ENCODE assay signal across 22 cellular contexts in the genomic region with DNA sequence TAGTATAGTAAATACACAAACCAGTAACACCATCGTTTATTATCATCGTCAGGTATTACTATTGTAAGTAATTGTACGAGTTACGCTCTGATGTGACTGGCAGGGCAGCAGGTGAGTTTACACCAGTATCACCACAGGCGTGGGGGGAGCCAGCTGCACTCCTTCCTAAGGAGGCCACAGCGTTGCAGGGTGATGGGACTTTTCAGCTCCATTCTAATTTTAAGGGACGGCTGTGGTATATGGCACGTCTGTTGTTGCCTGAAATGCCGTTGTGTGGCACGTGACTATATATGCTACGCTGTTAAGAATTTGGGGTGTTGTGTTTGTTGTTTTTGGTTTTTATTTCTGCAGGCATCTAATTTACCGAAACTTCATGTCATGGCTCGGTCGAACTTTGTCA.
DNase-seq lines count a peak whose midpoint lies in the region; ATAC-seq and TF ChIP-seq lines count a peak whose summit lies in the region.
"Had no signal": no experiment of that assay in that cellular context is flagged by ENCODE, and none has a peak within 500 bp of the region (broad histone marks: within the 10 kb centered on the region; RNA-seq: fewer than 3 reads in every experiment).

No MANE protein-coding gene starts in this region.

- H3K9me3 ChIP-seq in neural progenitor cell (ENCODE audit: low read depth): no peaks in the 10 kb centered on the region
- no peaks in the 10 kb centered on the region for H3K9me3 ChIP-seq in BE2C
- H3K9me3 ChIP-seq: HAP-1 had no signal

- H3K9ac ChIP-seq in neural progenitor cell: no peak overlapping the region
- H3K9ac ChIP-seq: GM23248 had no signal

- intact Hi-C loops in activated CD4-positive, alpha-beta T cell treated with anti-CD3 and anti-CD28 coated beads for 36 hours (cut with DNase I, micrococcal nuclease): loop anchor here in 1 of 2 experiments (5.0 kb wide), 3 partner anchors 71 to 174 kb away; a partner anchor contains a TSS
- intact Hi-C loops in activated naive CD4-positive, alpha-beta T cell treated with anti-CD3 and anti-CD28 coated beads for 36 hours (cut with micrococcal nuclease): no loop called here

- H3K36me3 ChIP-seq in neural progenitor cell (no peaks in the 10 kb centered on the region), BE2C (no peaks in the 10 kb centered on the region)
- H3K36me3 ChIP-seq: HAP-1 had no signal

- DNase-seq in activated CD4-positive, alpha-beta T cell treated with anti-CD3 and anti-CD28 coated beads for 36 hours: no peak
- DNase-seq in activated CD4-positive, alpha-beta T cell treated with anti-CD3 and anti-CD28 coated beads, Interleukin-2, amount 10 ng/mL, durations not matched to agents 7 days and 5 days: no peak
- no peak for DNase-seq in activated naive CD4-positive, alpha-beta T cell treated with anti-CD3 and anti-CD28 coated beads for 36 hours
- no peak for DNase-seq in activated naive CD4-positive, alpha-beta T cell treated with anti-CD3 and anti-CD28 coated beads, Interleukin-2, amount 10 ng/mL, durations not matched to agents 7 days and 5 days
- peak; percentile 17 for DNase-seq in D341Med (ENCODE audit: low spot score)
- no peak for DNase-seq in neural progenitor cell (ENCODE audit: low spot score)
- no peak for DNase-seq in NCI-H774 (lab: John Stamatoyannopoulos, UW)
- DNase-seq in BE2C: no peak
- DNase-seq: Calu3; CD4-positive, alpha-beta memory T cell; DMS53; GM23248; IMR-90; Karpas-422; NCI-H1417 treated with DMSO at 0.1 percent for 48 hours; NCI-H187 treated with DMSO at 0.1 percent for 48 hours; NCI-H2227 treated with DMSO at 0.1 percent for 48 hours; NCI-H510A treated with DMSO at 0.1 percent for 48 hours; NCI-H82; OCI-M1 had no signal

- no peak overlapping the region for H2AFZ ChIP-seq in neural progenitor cell (replicated peaks)
- H2AFZ ChIP-seq: GM23248 had no signal

- no peak overlapping the region for H3K4me2 ChIP-seq in neural progenitor cell

- no peak overlapping the region for H3K4me3 ChIP-seq in neural progenitor cell
- H3K4me3 ChIP-seq in BE2C (ENCODE audit: low read depth, low read length): no peak overlapping the region
- H3K4me3 ChIP-seq: GM23248, HAP-1 had no signal

- H3K27me3 ChIP-seq in neural progenitor cell: no peaks in the 10 kb centered on the region
- H3K27me3 ChIP-seq in BE2C: no peaks in the 10 kb centered on the region

- H3K27ac Mint-ChIP-seq in activated CD4-positive, alpha-beta T cell treated with anti-CD3 and anti-CD28 coated beads for 36 hours: peak overlapping the region; percentile 73
- no peak overlapping the region for H3K27ac Mint-ChIP-seq in activated CD4-positive, alpha-beta T cell treated with anti-CD3 and anti-CD28 coated beads, Interleukin-2, amount 10 ng/mL, durations not matched to agents 7 days and 5 days
- H3K27ac Mint-ChIP-seq in activated naive CD4-positive, alpha-beta T cell treated with anti-CD3 and anti-CD28 coated beads for 36 hours: peak overlapping the region; percentile 19
- no peak overlapping the region for H3K27ac Mint-ChIP-seq in activated naive CD4-positive, alpha-beta T cell treated with anti-CD3 and anti-CD28 coated beads, Interleukin-2, amount 10 ng/mL, durations not matched to agents 7 days and 5 days
- H3K27ac Mint-ChIP-seq in neural progenitor cell: no peak overlapping the region
- H3K27ac Mint-ChIP-seq: B cell had no signal

- no peaks in the 10 kb centered on the region for H3K4me1 ChIP-seq in neural progenitor cell
- peaks cover 18% of the 10 kb centered on the region for H3K4me1 ChIP-seq in BE2C

- CTCF ChIA-PET in activated CD4-positive, alpha-beta T cell treated with anti-CD3 and anti-CD28 coated beads for 36 hours (lab: Charles Lee): interaction anchor here (0.7 kb wide), 1 partner anchor 410 kb away, joined by 5 read pairs; no protein-coding TSS in a partner anchor
- CTCF ChIA-PET in activated CD4-positive, alpha-beta T cell treated with anti-CD3 and anti-CD28 coated beads, Interleukin-2, amount 10 ng/mL, durations not matched to agents 7 days and 5 days (lab: Charles Lee): no interaction called here
- CTCF ChIA-PET in activated naive CD4-positive, alpha-beta T cell treated with anti-CD3 and anti-CD28 coated beads for 36 hours (lab: Charles Lee): no interaction called here
- CTCF ChIA-PET in activated naive CD4-positive, alpha-beta T cell treated with anti-CD3 and anti-CD28 coated beads, Interleukin-2, amount 10 ng/mL, durations not matched to agents 7 days and 5 days (lab: Charles Lee): interaction anchor here (0.6 kb wide), 1 partner anchor 47 kb away, joined by 3 read pairs; no protein-coding TSS in a partner anchor

- H3F3A ChIP-seq in neural progenitor cell (ENCODE audit: low read depth): peaks cover 3% of the 10 kb centered on the region

- H3K4me1 Mint-ChIP-seq in activated CD4-positive, alpha-beta T cell treated with anti-CD3 and anti-CD28 coated beads for 36 hours: peaks cover 49% of the 10 kb centered on the region
- peaks cover 33% of the 10 kb centered on the region for H3K4me1 Mint-ChIP-seq in activated CD4-positive, alpha-beta T cell treated with anti-CD3 and anti-CD28 coated beads, Interleukin-2, amount 10 ng/mL, durations not matched to agents 7 days and 5 days
- H3K4me1 Mint-ChIP-seq in activated naive CD4-positive, alpha-beta T cell treated with anti-CD3 and anti-CD28 coated beads for 36 hours (ENCODE audit: low read depth): peaks cover 43% of the 10 kb centered on the region
- peaks cover 23% of the 10 kb centered on the region for H3K4me1 Mint-ChIP-seq in activated naive CD4-positive, alpha-beta T cell treated with anti-CD3 and anti-CD28 coated beads, Interleukin-2, amount 10 ng/mL, durations not matched to agents 7 days and 5 days
- peaks cover 43% of the 10 kb centered on the region for H3K4me1 Mint-ChIP-seq in neural progenitor cell

- H3K27ac ChIP-seq in neural progenitor cell: no peak overlapping the region
- H3K27ac ChIP-seq: GM23248 had no signal

- H3K9me3 Mint-ChIP-seq in activated CD4-positive, alpha-beta T cell treated with anti-CD3 and anti-CD28 coated beads for 36 hours (ENCODE audit: low read depth): no peaks in the 10 kb centered on the region
- peaks cover 4% of the 10 kb centered on the region for H3K9me3 Mint-ChIP-seq in activated CD4-positive, alpha-beta T cell treated with anti-CD3 and anti-CD28 coated beads, Interleukin-2, amount 10 ng/mL, durations not matched to agents 7 days and 5 days
- no peaks in the 10 kb centered on the region for H3K9me3 Mint-ChIP-seq in activated naive CD4-positive, alpha-beta T cell treated with anti-CD3 and anti-CD28 coated beads for 36 hours
- no peaks in the 10 kb centered on the region for H3K9me3 Mint-ChIP-seq in activated naive CD4-positive, alpha-beta T cell treated with anti-CD3 and anti-CD28 coated beads, Interleukin-2, amount 10 ng/mL, durations not matched to agents 7 days and 5 days
- H3K9me3 Mint-ChIP-seq in neural progenitor cell: peaks cover 2% of the 10 kb centered on the region
- H3K9me3 Mint-ChIP-seq: CD4-positive, alpha-beta memory T cell had no signal

- no peak overlapping the region for H3K4me3 Mint-ChIP-seq in activated CD4-positive, alpha-beta T cell treated with anti-CD3 and anti-CD28 coated beads for 36 hours
- no peak overlapping the region for H3K4me3 Mint-ChIP-seq in activated CD4-positive, alpha-beta T cell treated with anti-CD3 and anti-CD28 coated beads, Interleukin-2, amount 10 ng/mL, durations not matched to agents 7 days and 5 days
- no peak overlapping the region for H3K4me3 Mint-ChIP-seq in activated naive CD4-positive, alpha-beta T cell treated with anti-CD3 and anti-CD28 coated beads for 36 hours
- H3K4me3 Mint-ChIP-seq in activated naive CD4-positive, alpha-beta T cell treated with anti-CD3 and anti-CD28 coated beads, Interleukin-2, amount 10 ng/mL, durations not matched to agents 7 days and 5 days: no peak overlapping the region
- peak overlapping the region; percentile 34 for H3K4me3 Mint-ChIP-seq in neural progenitor cell
- H3K4me3 Mint-ChIP-seq: B cell; CD4-positive, alpha-beta memory T cell had no signal

- no peak for ATAC-seq in activated CD4-positive, alpha-beta T cell treated with anti-CD3 and anti-CD28 coated beads for 36 hours

- H3K79me2 ChIP-seq in neural progenitor cell (ENCODE audit: low read depth): no peaks in the 10 kb centered on the region

- POLR2A ChIA-PET in activated CD4-positive, alpha-beta T cell treated with anti-CD3 and anti-CD28 coated beads for 36 hours (lab: Charles Lee): no interaction called here
- POLR2A ChIA-PET in activated CD4-positive, alpha-beta T cell treated with anti-CD3 and anti-CD28 coated beads, Interleukin-2, amount 10 ng/mL, durations not matched to agents 7 days and 5 days (lab: Charles Lee): no interaction called here

- H3K36me3 Mint-ChIP-seq in activated CD4-positive, alpha-beta T cell treated with anti-CD3 and anti-CD28 coated beads for 36 hours (ENCODE audit: low read depth): peaks cover 9% of the 10 kb centered on the region
- no peaks in the 10 kb centered on the region for H3K36me3 Mint-ChIP-seq in activated CD4-positive, alpha-beta T cell treated with anti-CD3 and anti-CD28 coated beads, Interleukin-2, amount 10 ng/mL, durations not matched to agents 7 days and 5 days (ENCODE audit: low read depth)
- H3K36me3 Mint-ChIP-seq in activated naive CD4-positive, alpha-beta T cell treated with anti-CD3 and anti-CD28 coated beads for 36 hours (ENCODE audit: low read depth): no peaks in the 10 kb centered on the region
- H3K36me3 Mint-ChIP-seq in activated naive CD4-positive, alpha-beta T cell treated with anti-CD3 and anti-CD28 coated beads, Interleukin-2, amount 10 ng/mL, durations not matched to agents 7 days and 5 days: no peaks in the 10 kb centered on the region
- no peaks in the 10 kb centered on the region for H3K36me3 Mint-ChIP-seq in neural progenitor cell
- H3K36me3 Mint-ChIP-seq: CD4-positive, alpha-beta memory T cell had no signal

- no peaks in the 10 kb centered on the region for H4K20me1 ChIP-seq in neural progenitor cell (ENCODE audit: low read depth)

- H3K27me3 Mint-ChIP-seq in activated CD4-positive, alpha-beta T cell treated with anti-CD3 and anti-CD28 coated beads for 36 hours: peaks cover under 1% of the 10 kb centered on the region
- H3K27me3 Mint-ChIP-seq in activated CD4-positive, alpha-beta T cell treated with anti-CD3 and anti-CD28 coated beads, Interleukin-2, amount 10 ng/mL, durations not matched to agents 7 days and 5 days: no peaks in the 10 kb centered on the region
- H3K27me3 Mint-ChIP-seq in activated naive CD4-positive, alpha-beta T cell treated with anti-CD3 and anti-CD28 coated beads for 36 hours (ENCODE audit: low read depth): no peaks in the 10 kb centered on the region
- no peaks in the 10 kb centered on the region for H3K27me3 Mint-ChIP-seq in activated naive CD4-positive, alpha-beta T cell treated with anti-CD3 and anti-CD28 coated beads, Interleukin-2, amount 10 ng/mL, durations not matched to agents 7 days and 5 days
- H3K27me3 Mint-ChIP-seq in neural progenitor cell (ENCODE audit: insufficient read depth, low read depth): peaks cover 4% of the 10 kb centered on the region

- no peak for TF ChIP-seq CTCF in neural progenitor cell (IDR thresholded peaks at IDR 0.05)
- no peak for TF ChIP-seq CTCF in BE2C (IDR thresholded peaks at IDR 0.05; ENCODE audit: low read depth, low read length)

Comparison
In these comparisons a context has a peak if more than half of its experiments do, and no peak if none do; other contexts are left out.
1. H3K27ac Mint-ChIP-seq: peak in activated CD4-positive, alpha-beta T cell treated with anti-CD3 and anti-CD28 coated beads for 36 hours (single experiment) and activated naive CD4-positive, alpha-beta T cell treated with anti-CD3 and anti-CD28 coated beads for 36 hours (single experiment); none in activated CD4-positive, alpha-beta T cell treated with anti-CD3 and anti-CD28 coated beads, Interleukin-2, amount 10 ng/mL, durations not matched to agents 7 days and 5 days (single experiment), activated naive CD4-positive, alpha-beta T cell treated with anti-CD3 and anti-CD28 coated beads, Interleukin-2, amount 10 ng/mL, durations not matched to agents 7 days and 5 days (single experiment) and neural progenitor cell (single experiment).
2. CTCF ChIA-PET loops: an anchor here in activated CD4-positive, alpha-beta T cell treated with anti-CD3 and anti-CD28 coated beads for 36 hours (0.7 kb wide) and activated naive CD4-positive, alpha-beta T cell treated with anti-CD3 and anti-CD28 coated beads, Interleukin-2, amount 10 ng/mL, durations not matched to agents 7 days and 5 days (0.6 kb wide); none called in activated CD4-positive, alpha-beta T cell treated with anti-CD3 and anti-CD28 coated beads, Interleukin-2, amount 10 ng/mL, durations not matched to agents 7 days and 5 days and activated naive CD4-positive, alpha-beta T cell treated with anti-CD3 and anti-CD28 coated beads for 36 hours.